Comparison of ENCODE assay signal across 23 cellular contexts in genomic region chr18:7727381-7728076, GRCh38.
"Had no signal": no experiment of that assay in that cellular context is flagged by ENCODE, and none has a peak within 500 bp of the region (broad histone marks: within the 10 kb centered on the region; RNA-seq: fewer than 3 reads in every experiment).

No MANE protein-coding gene starts in this region.

- H3K9me3 Mint-ChIP-seq: activated CD4-positive, alpha-beta T cell treated with anti-CD3 and anti-CD28 coated beads, Interleukin-2, amount 10 ng/mL, durations not matched to agents 7 days and 5 days had no signal

- H3K4me3 Mint-ChIP-seq: activated CD4-positive, alpha-beta memory T cell treated with anti-CD3 and anti-CD28 coated beads for 36 hours; activated CD4-positive, alpha-beta T cell treated with anti-CD3 and anti-CD28 coated beads, Interleukin-2, amount 10 ng/mL, durations not matched to agents 7 days and 5 days; activated naive CD8-positive, alpha-beta T cell treated with anti-CD3 and anti-CD28 coated beads, Interleukin-2, amount 50 U/mL, for 24 hours; activated T-cell treated with anti-CD3 and anti-CD28 coated beads, Interleukin-2, amount 50 U/mL, for 4 hours; T-cell had no signal

- H3K36me3 ChIP-seq: brain microvascular endothelial cell, cardiac muscle cell had no signal

- H3K4me3 ChIP-seq: cardiac muscle cell had no signal

- H3K9ac ChIP-seq: KMS-11 had no signal

- H3K27me3 ChIP-seq: brain microvascular endothelial cell, cardiac muscle cell had no signal

- ATAC-seq: activated naive CD4-positive, alpha-beta T cell treated with anti-CD3 and anti-CD28 coated beads, Interleukin-2, amount 50 U/mL, for 72 hours; activated naive CD8-positive, alpha-beta T cell treated with anti-CD3 and anti-CD28 coated beads, Interleukin-2, amount 50 U/mL, for 24 hours; activated T-cell treated with anti-CD3 and anti-CD28 coated beads, Interleukin-2, amount 50 U/mL, for 4 hours; PC-3; T-cell had no signal

- H3K27me3 Mint-ChIP-seq: activated CD4-positive, alpha-beta memory T cell treated with anti-CD3 and anti-CD28 coated beads for 36 hours; activated CD4-positive, alpha-beta T cell treated with anti-CD3 and anti-CD28 coated beads, Interleukin-2, amount 10 ng/mL, durations not matched to agents 7 days and 5 days; activated naive CD8-positive, alpha-beta T cell treated with anti-CD3 and anti-CD28 coated beads, Interleukin-2, amount 50 U/mL, for 24 hours; T-cell had no signal

- H3K27ac Mint-ChIP-seq: activated CD4-positive, alpha-beta memory T cell treated with anti-CD3 and anti-CD28 coated beads for 36 hours; activated CD4-positive, alpha-beta T cell treated with anti-CD3 and anti-CD28 coated beads, Interleukin-2, amount 10 ng/mL, durations not matched to agents 7 days and 5 days; activated naive CD4-positive, alpha-beta T cell treated with anti-CD3 and anti-CD28 coated beads, Interleukin-2, amount 50 U/mL, for 72 hours; activated naive CD8-positive, alpha-beta T cell treated with anti-CD3 and anti-CD28 coated beads, Interleukin-2, amount 50 U/mL, for 24 hours; T-cell had no signal

- H3K36me3 Mint-ChIP-seq: activated CD4-positive, alpha-beta memory T cell treated with anti-CD3 and anti-CD28 coated beads for 36 hours; activated naive CD4-positive, alpha-beta T cell treated with anti-CD3 and anti-CD28 coated beads, Interleukin-2, amount 50 U/mL, for 72 hours; T-cell had no signal

- DNase-seq: activated CD4-positive, alpha-beta memory T cell treated with anti-CD3 and anti-CD28 coated beads for 36 hours; activated CD4-positive, alpha-beta T cell treated with anti-CD3 and anti-CD28 coated beads, Interleukin-2, amount 10 ng/mL, durations not matched to agents 7 days and 5 days; activated CD4-positive, CD25-positive, alpha-beta regulatory T cell; activated CD8-positive, alpha-beta memory T cell treated with anti-CD3 and anti-CD28 coated beads for 24 hours; activated effector memory CD4-positive, alpha-beta T cell treated with anti-CD3 and anti-CD28 coated beads, Interleukin-2, amount 50 U/mL, for 16 hours; activated naive CD4-positive, alpha-beta T cell treated with Interleukin-2 at 50 U/mL for 16 hours; activated naive CD8-positive, alpha-beta T cell treated with anti-CD3 and anti-CD28 coated beads, Interleukin-2, amount 50 U/mL, for 24 hours; activated T-cell treated with anti-CD3 and anti-CD28 coated beads, Interleukin-2, amount 50 U/mL, for 4 hours; amygdala; brain microvascular endothelial cell; NCI-H1092; NCI-H1436; NCI-H1694 treated with DMSO at 0.1 percent for 48 hours; NCI-H2081; NCI-H510A treated with DMSO at 0.1 percent for 48 hours; PC-3; SIG-M5; T-cell; T-helper 2 cell had no signal

- H3K27ac ChIP-seq: brain microvascular endothelial cell, cardiac muscle cell, KMS-11, VCaP had no signal

- H3K4me1 Mint-ChIP-seq: activated CD4-positive, alpha-beta T cell treated with anti-CD3 and anti-CD28 coated beads, Interleukin-2, amount 10 ng/mL, durations not matched to agents 7 days and 5 days; activated naive CD8-positive, alpha-beta T cell treated with anti-CD3 and anti-CD28 coated beads, Interleukin-2, amount 50 U/mL, for 24 hours; T-cell had no signal
